In genomic region chr13:110388141-110388943, GRCh38 we compare ENCODE assay signal across 8 cellular contexts.
DNase-seq lines count a peak whose midpoint lies in the region; ATAC-seq and TF ChIP-seq lines count a peak whose summit lies in the region.

No MANE protein-coding gene starts in this region.

- H3K4me3 ChIP-seq in ectodermal cell (ENCODE audit: insufficient read depth, low read depth, low read length) (no peak overlapping the region), mucosa of rectum (ENCODE audit: low read length in 2 of 2) (no peak overlapping the region)

- H3K27ac Mint-ChIP-seq in stimulated activated memory B cell treated with anti-CD40 and anti-IgM and Interleukin-4, amounts not matched to agents 10 μg/mL and 1 μg/mL and 100 μg/mL, for 72 hours, result no peak overlapping the region

- no peaks in the 10 kb centered on the region for H3K36me3 ChIP-seq in ectodermal cell (ENCODE audit: control insufficient read depth, insufficient read depth, low read length)
- H3K36me3 ChIP-seq in mucosa of rectum (ENCODE audit: control insufficient read depth in 2 of 2, insufficient read depth in 2 of 2, low read length in 2 of 2), result no peaks in the 10 kb centered on the region

- peak; percentile 50; the same call in 1 of the 2 replicates for TF ChIP-seq EP300 in Ishikawa (IDR thresholded peaks at IDR 0.05; ENCODE audit: borderline replicate concordance)

- no peak overlapping the region for H3K4me3 Mint-ChIP-seq in stimulated activated memory B cell treated with anti-CD40 and anti-IgM and Interleukin-4, amounts not matched to agents 10 μg/mL and 1 μg/mL and 100 μg/mL, for 72 hours

- WGBS in ectodermal cell, 2 experiments, result 66 to 68% methylated on average over 17 to 18 of the region's 18 CpGs

- H3K36me3 Mint-ChIP-seq in stimulated activated memory B cell treated with anti-CD40 and anti-IgM and Interleukin-4, amounts not matched to agents 10 μg/mL and 1 μg/mL and 100 μg/mL, for 72 hours, result no peaks in the 10 kb centered on the region

- H3K27me3 Mint-ChIP-seq in stimulated activated memory B cell treated with anti-CD40 and anti-IgM and Interleukin-4, amounts not matched to agents 10 μg/mL and 1 μg/mL and 100 μg/mL, for 72 hours, result peaks cover 35% of the 10 kb centered on the region

- H3K27me3 ChIP-seq in ectodermal cell (ENCODE audit: control insufficient read depth, insufficient read depth, low read length, poor library complexity, severe bottlenecking), result no peaks in the 10 kb centered on the region
- peaks cover 0 to 4% of the 10 kb centered on the region in 2 donors for H3K27me3 ChIP-seq in mucosa of rectum (ENCODE audit: control insufficient read depth in 2 of 2, insufficient read depth in 2 of 2, low read length in 2 of 2)

- peak; percentile 89 for DNase-seq in A172 (ENCODE audit: low spot score)
- no peak for DNase-seq in effector CD8-positive, alpha-beta T cell (lab: John Stamatoyannopoulos, UW)

- peak overlapping the region; percentile 40 for H3K27ac ChIP-seq in ectodermal cell (ENCODE audit: insufficient read depth, low read depth, low read length, poor library complexity, severe bottlenecking)
- peak overlapping the region; percentile 58 to 69 for H3K27ac ChIP-seq in mucosa of rectum (ENCODE audit: low read depth in 2 of 2, low read length in 2 of 2)

- peaks cover 21% of the 10 kb centered on the region for H3K4me1 ChIP-seq in ectodermal cell (ENCODE audit: control insufficient read depth, insufficient read depth, low read length)
- peaks cover 4 to 9% of the 10 kb centered on the region in 2 donors for H3K4me1 ChIP-seq in mucosa of rectum (ENCODE audit: control insufficient read depth in 2 of 2, insufficient read depth in 2 of 2, low read length in 2 of 2)

- no peaks in the 10 kb centered on the region for H3K9me3 ChIP-seq in ectodermal cell (ENCODE audit: control insufficient read depth, low read length)
- no peaks in the 10 kb centered on the region for H3K9me3 ChIP-seq in mucosa of rectum (ENCODE audit: control insufficient read depth in 2 of 2, low read length in 2 of 2)

- H3K4me1 Mint-ChIP-seq in stimulated activated memory B cell treated with anti-CD40 and anti-IgM and Interleukin-4, amounts not matched to agents 10 μg/mL and 1 μg/mL and 100 μg/mL, for 72 hours, result no peaks in the 10 kb centered on the region

- ATAC-seq in HG02981 (IDR thresholded peaks at IDR 0.05; ENCODE audit: unreplicated experiment) (no peak), GM21447 (IDR thresholded peaks at IDR 0.05; ENCODE audit: unreplicated experiment) (no peak)
- ATAC-seq in stimulated activated memory B cell treated with anti-CD40 and anti-IgM and Interleukin-4, amounts not matched to agents 10 μg/mL and 1 μg/mL and 100 μg/mL, for 72 hours, result no peak

- H3K9me3 Mint-ChIP-seq in stimulated activated memory B cell treated with anti-CD40 and anti-IgM and Interleukin-4, amounts not matched to agents 10 μg/mL and 1 μg/mL and 100 μg/mL, for 72 hours, result peaks cover 2% of the 10 kb centered on the region

- no peak for TF ChIP-seq RAD21 in Ishikawa (IDR thresholded peaks at IDR 0.05; ENCODE audit: low read depth)

- peak overlapping the region in 1 of 2 donors; percentile 10 for H3K9ac ChIP-seq in mucosa of rectum (ENCODE audit: low read depth in 1 of 2, low read length in 2 of 2)

TF ChIP-seq in Ishikawa, 13 proteins besides CTCF, POLR2A, EP300 and RAD21:
- no peak for TF ChIP-seq REST (IDR thresholded peaks at IDR 0.05; ENCODE audit: low read depth)
- TF ChIP-seq TCF12 (IDR thresholded peaks at IDR 0.05; ENCODE audit: low read depth), result peak; percentile 39; the same call in 1 of the 2 replicates
- TF ChIP-seq NFIC (IDR thresholded peaks at IDR 0.05), result peak; percentile 49
- TF ChIP-seq MAX (IDR thresholded peaks at IDR 0.05), result peak; percentile 69; the same call in 1 of the 2 replicates
- no peak for TF ChIP-seq CEBPB (IDR thresholded peaks at IDR 0.05)
- peak; percentile 47 for TF ChIP-seq TEAD4 (IDR thresholded peaks at IDR 0.05)
- no peak for TF ChIP-seq EGR1 (IDR thresholded peaks at IDR 0.05)
- TF ChIP-seq USF1 (IDR thresholded peaks at IDR 0.05), result no peak
- no peak for TF ChIP-seq YY1 (IDR thresholded peaks at IDR 0.05; ENCODE audit: low read depth)
- TF ChIP-seq CREB1 (IDR thresholded peaks at IDR 0.05; ENCODE audit: low read depth), result no peak
- TF ChIP-seq ZBTB7A (IDR thresholded peaks at IDR 0.05; ENCODE audit: low read depth), result no peak
- TF ChIP-seq TAF1 (IDR thresholded peaks at IDR 0.05; ENCODE audit: low read depth), result no peak
- no peak for TF ChIP-seq FOXM1 (IDR thresholded peaks at IDR 0.05; ENCODE audit: borderline replicate concordance, low read depth)
